Comparison of ENCODE assay signal across 8 cellular contexts in the genomic region with DNA sequence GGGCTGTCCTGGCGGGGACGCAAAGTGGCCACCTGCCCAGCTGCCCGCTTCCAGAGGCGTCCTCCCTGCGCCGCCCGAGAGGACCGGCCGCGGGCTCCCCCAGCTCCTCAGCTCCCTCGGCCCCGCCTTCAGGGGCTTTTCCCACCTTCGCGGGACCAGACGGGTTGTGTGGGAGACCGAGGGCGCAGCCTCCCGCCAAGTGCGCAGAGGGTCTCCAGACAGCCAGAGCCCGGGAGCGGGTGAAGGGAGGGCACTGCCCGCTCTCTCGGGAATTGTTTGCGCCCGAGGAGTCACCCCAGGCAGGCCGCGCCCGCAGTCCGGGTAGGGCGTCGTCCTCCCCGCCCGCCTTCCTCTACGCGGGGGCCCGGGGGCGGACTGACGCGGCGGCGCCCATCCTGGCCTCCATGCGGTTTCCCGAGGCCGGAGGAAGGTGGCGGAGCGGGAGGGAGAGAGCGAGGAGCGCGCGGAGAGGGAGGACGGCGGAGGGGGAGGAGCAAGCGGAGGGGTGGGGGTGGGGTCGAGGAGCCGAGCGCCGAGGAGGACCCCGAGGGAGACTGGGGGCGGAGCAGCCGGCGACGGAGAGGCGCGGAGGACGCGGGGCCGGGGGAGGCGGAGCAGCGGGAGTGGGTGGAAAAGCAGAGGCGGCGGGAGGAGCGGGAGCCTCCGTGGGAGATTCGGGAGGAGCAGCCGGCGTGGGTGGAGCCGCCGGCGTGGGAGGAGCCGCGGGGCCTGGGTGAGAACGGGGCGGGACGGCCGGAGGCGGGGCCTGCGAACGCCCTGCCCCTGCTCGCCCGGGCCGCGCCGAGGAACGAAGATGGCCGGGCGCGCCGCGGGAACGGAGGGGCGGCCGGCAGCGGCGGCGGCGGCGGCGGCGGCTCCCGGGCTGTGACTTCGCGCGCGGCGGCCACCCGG. TPM values are rescaled to one million over a fixed set of nuclear protein-coding genes. Genes with fewer than 3 reads are reported as not detected.
DNase-seq lines count a peak whose midpoint lies in the region; ATAC-seq, FAIRE-seq and TF ChIP-seq lines count a peak whose summit lies in the region.

No MANE protein-coding gene starts in this region.

- TF ChIP-seq CTCF in VCaP (conservative IDR thresholded peaks at IDR 0.05): no peak

- DNase-seq in GM12891 (ENCODE audit: insufficient read length, low spot score) (peak; percentile 67), NCI-H1930 (lab: John Stamatoyannopoulos, UW) (peak; percentile 44 to 65), brain pericyte (ENCODE audit: low read depth, low spot score) (peak; percentile 55), epidermal melanocyte (ENCODE audit: insufficient read length, low spot score) (no peak)

- H3K9ac ChIP-seq in iPS-20b (ENCODE audit: low read depth, low read length) (peak overlapping the region; percentile 79; the same call in 1 of the 2 replicates), skeletal muscle satellite cell (ENCODE audit: low read depth, low read length) (peak overlapping the region; percentile 73)

- H3K9me3 ChIP-seq in iPS-20b (ENCODE audit: insufficient read depth, low read depth, low read length): no peaks in the 10 kb centered on the region
- H3K9me3 ChIP-seq in skeletal muscle satellite cell (replicated peaks; ENCODE audit: low read length): no peaks in the 10 kb centered on the region

- H3K27me3 ChIP-seq in iPS-20b (ENCODE audit: insufficient read depth, low read length) (no peaks in the 10 kb centered on the region), skeletal muscle satellite cell (ENCODE audit: control insufficient read depth, insufficient read depth, low read length) (no peaks in the 10 kb centered on the region)

- peak; percentile 96 for FAIRE-seq in GM12891 (lab: Jason Lieb, UNC)

- H3K36me3 ChIP-seq in iPS-20b (ENCODE audit: insufficient read depth, low read depth, low read length): no peaks in the 10 kb centered on the region; the same call in 1 of the 2 replicates
- no peaks in the 10 kb centered on the region for H3K36me3 ChIP-seq in skeletal muscle satellite cell (ENCODE audit: insufficient read depth, low read length)

- TF ChIP-seq POLR2A in GM12891 (IDR thresholded peaks at IDR 0.05; ENCODE audit: low read depth, low read length): no peak

- H3K4me3 ChIP-seq in iPS-20b (ENCODE audit: low read length) (peak overlapping the region; percentile 70), skeletal muscle satellite cell (ENCODE audit: low read length) (peak overlapping the region; percentile 76)

- peak overlapping the region; percentile 85 for H3K4me2 ChIP-seq in skeletal muscle satellite cell (ENCODE audit: low read length)

- H3K4me1 ChIP-seq in iPS-20b (ENCODE audit: insufficient read depth, low read length): peaks cover 38% of the 10 kb centered on the region; the same call in 1 of the 2 replicates
- peaks cover 25% of the 10 kb centered on the region for H3K4me1 ChIP-seq in skeletal muscle satellite cell (ENCODE audit: control insufficient read depth, insufficient read depth, low read length)

- peak; percentile 87 for ATAC-seq in HG02642 (IDR thresholded peaks at IDR 0.05; ENCODE audit: poor library complexity, unreplicated experiment)

- H3K27ac ChIP-seq in VCaP: peak overlapping the region; percentile 82
- H3K27ac ChIP-seq in iPS-20b (ENCODE audit: low read length): no peak overlapping the region

TF ChIP-seq in GM12891, 5 proteins besides CTCF, POLR2A, EP300 and RAD21:
- TF ChIP-seq TAF1 (IDR thresholded peaks at IDR 0.05; ENCODE audit: low read depth, low read length): no peak
- no peak for TF ChIP-seq POU2F2 (IDR thresholded peaks at IDR 0.05; ENCODE audit: low read depth, low read length)

RNA-seq across cellular contexts. Expression of a gene that starts 47.6 kb away (rescaled TPM):
- polyA plus RNA-seq in GM12891 (2012; ENCODE audit: low read depth, missing spikeins): not detected
- not detected in 2 replicates for total RNA-seq in skeletal muscle satellite cell (2012; rRNA removed)
